18 cellular contexts compared by ENCODE assay signal in genomic region chr14:22648506-22648905, GRCh38. TPM values are rescaled to one million over a fixed set of nuclear protein-coding genes. Genes with fewer than 3 reads are reported as not detected.
"Had no signal": no experiment of that assay in that cellular context is flagged by ENCODE, and none has a peak within 500 bp of the region (broad histone marks: within the 10 kb centered on the region; RNA-seq: fewer than 3 reads in every experiment).

No MANE protein-coding gene starts in this region.

- ATAC-seq: left colon; natural killer cell treated with Interleukin-12 subunit alpha and Interleukin-12 subunit beta and Interleukin-15 and Interleukin-18, amount 100 ng/mL, for 72 hours; psoas muscle had no signal

- H3K4me1 ChIP-seq: breast epithelium, tibial nerve had no signal

- H3K27me3 ChIP-seq: breast epithelium, stomach, tibial nerve had no signal

- H3K27me3 Mint-ChIP-seq: activated CD4-positive, alpha-beta memory T cell treated with anti-CD3 and anti-CD28 coated beads for 36 hours; activated naive CD8-positive, alpha-beta T cell had no signal

- H3K4me1 Mint-ChIP-seq: immature natural killer cell had no signal

- H3K4me3 ChIP-seq: breast epithelium, psoas muscle, stomach, tibial nerve had no signal

- H3K9me3 Mint-ChIP-seq: activated CD4-positive, alpha-beta memory T cell treated with anti-CD3 and anti-CD28 coated beads for 36 hours; immature natural killer cell; natural killer cell treated with Interleukin-12 subunit alpha and Interleukin-12 subunit beta and Interleukin-15 and Interleukin-18, amount 100 ng/mL, for 72 hours had no signal

- H3K9me3 ChIP-seq: breast epithelium, psoas muscle, stomach, tibial nerve had no signal

- H3K27ac Mint-ChIP-seq: activated CD4-positive, alpha-beta memory T cell treated with anti-CD3 and anti-CD28 coated beads for 36 hours; activated naive CD8-positive, alpha-beta T cell; immature natural killer cell; natural killer cell treated with Interleukin-12 subunit alpha and Interleukin-12 subunit beta and Interleukin-15 and Interleukin-18, amount 100 ng/mL, for 72 hours had no signal

- H3K36me3 Mint-ChIP-seq: activated CD4-positive, alpha-beta memory T cell treated with anti-CD3 and anti-CD28 coated beads for 36 hours; activated naive CD8-positive, alpha-beta T cell; immature natural killer cell; natural killer cell treated with Interleukin-12 subunit alpha and Interleukin-12 subunit beta and Interleukin-15 and Interleukin-18, amount 100 ng/mL, for 72 hours had no signal

- H3K4me3 Mint-ChIP-seq: activated CD4-positive, alpha-beta memory T cell treated with anti-CD3 and anti-CD28 coated beads for 36 hours; activated naive CD8-positive, alpha-beta T cell; immature natural killer cell; natural killer cell treated with Interleukin-12 subunit alpha and Interleukin-12 subunit beta and Interleukin-15 and Interleukin-18, amount 100 ng/mL, for 72 hours had no signal

- H3K36me3 ChIP-seq: breast epithelium, stomach, tibial nerve had no signal

- DNase-seq: activated CD4-positive, alpha-beta memory T cell treated with anti-CD3 and anti-CD28 coated beads for 36 hours; activated CD4-positive, alpha-beta T cell treated with anti-CD3 and anti-CD28 coated beads for 1 hour; activated gamma-delta T cell; activated T-cell treated with anti-CD3 and anti-CD28 coated beads, Interleukin-2, amount 50 U/mL, for 48 hours; glutamatergic neuron; immature natural killer cell; left colon; nucleus accumbens; psoas muscle; stimulated activated CD4-positive, alpha-beta T cell treated with anti-CD3 and anti-CD28 coated beads, Interleukin-15, amount 100 ng/mL, for 24 hours; stimulated activated CD4-positive, alpha-beta T cell treated with anti-CD3 and anti-CD28 coated beads, Interleukin-4, amount 100 ng/mL, for 24 hours; stomach had no signal

RNA-seq across cellular contexts. Expression of gene OR6J1, which starts 4.4 kb away (rescaled TPM):
- total RNA-seq: activated CD4-positive, alpha-beta memory T cell treated with anti-CD3 and anti-CD28 coated beads for 36 hours; breast epithelium; left colon; lung microvascular endothelial cell; mucosa of gallbladder; natural killer cell treated with Interleukin-12 subunit alpha and Interleukin-12 subunit beta and Interleukin-15 and Interleukin-18, amount 100 ng/mL, for 72 hours; psoas muscle; stomach; tibial nerve had no signal
- polyA plus RNA-seq: immature natural killer cell, psoas muscle, stomach had no signal
